20 cellular contexts compared by ENCODE assay signal in genomic region chr2:228841877-228842276, GRCh38.
A peak's percentile ranks its signal among the peaks of the same experiment; 100 is the strongest.
DNase-seq lines count a peak whose midpoint lies in the region; ATAC-seq and TF ChIP-seq lines count a peak whose summit lies in the region.
"Had no signal": no experiment of that assay in that cellular context is flagged by ENCODE, and none has a peak within 500 bp of the region (broad histone marks: within the 10 kb centered on the region; RNA-seq: fewer than 3 reads in every experiment).

No MANE protein-coding gene starts in this region.

- H3K27me3 ChIP-seq in gastrocnemius medialis = no peaks in the 10 kb centered on the region
- H3K27me3 ChIP-seq: ascending aorta had no signal

- TF ChIP-seq POLR2A in gastrocnemius medialis (IDR thresholded peaks at IDR 0.05) = no peak

- peak; percentile 24 for ATAC-seq in Right ventricle myocardium inferior
- ATAC-seq in gastrocnemius medialis = no peak
- no peak for ATAC-seq in GM19467 (IDR thresholded peaks at IDR 0.05; ENCODE audit: unreplicated experiment)
- no peak for ATAC-seq in omental fat pad (ENCODE audit: low FRiP score)
- ATAC-seq: activated CD4-positive, CD25-positive, alpha-beta regulatory T cell treated with anti-CD3 and anti-CD28 coated beads, Interleukin-2, amount 50 U/mL, for 24 hours; T-helper 17 cell had no signal

- no peaks in the 10 kb centered on the region for H3K9me3 ChIP-seq in gastrocnemius medialis
- H3K9me3 ChIP-seq: ascending aorta had no signal

- no peaks in the 10 kb centered on the region for H3K36me3 ChIP-seq in gastrocnemius medialis
- H3K36me3 ChIP-seq: ascending aorta had no signal

- H3K4me3 ChIP-seq in epithelial cell of esophagus (ENCODE audit: low read length) = no peak overlapping the region
- H3K4me3 ChIP-seq in gastrocnemius medialis = no peak overlapping the region
- H3K4me3 ChIP-seq: ascending aorta had no signal

- no peak for TF ChIP-seq CTCF in epithelial cell of esophagus (IDR thresholded peaks at IDR 0.05; ENCODE audit: insufficient read depth, low read depth, low read length, missing control alignments)
- TF ChIP-seq CTCF in gastrocnemius medialis (IDR thresholded peaks at IDR 0.05 in 4 of 5, conservative IDR thresholded peaks at IDR 0.05 in 1 of 5) = no peak
- TF ChIP-seq CTCF in omental fat pad (IDR thresholded peaks at IDR 0.05) = no peak

- in situ Hi-C loops in gastrocnemius medialis (cut with MboI; ENCODE audit: low sequenced_read_pairs in 4 of 4) = no loop called here

- peak overlapping the region; percentile 11 to 29 (median 20) for H3K27ac ChIP-seq in gastrocnemius medialis
- H3K27ac ChIP-seq: ascending aorta had no signal

- DNase-seq in Right ventricle myocardium inferior (ENCODE audit: missing footprints) (no peak), cardiac septum (ENCODE audit: low spot score) (no peak), NCI-H2107 treated with DMSO at 0.1 percent for 48 hours (lab: John Stamatoyannopoulos, UW; ENCODE audit: unreplicated experiment) (peak; percentile 50), epithelial cell of esophagus (ENCODE audit: low read depth) (peak; percentile 9), gastrocnemius medialis (no peak), omental fat pad (ENCODE audit: low spot score) (no peak), NCI-H446 (lab: John Stamatoyannopoulos, UW) (no peak)
- DNase-seq: activated gamma-delta T cell treated with Interleukin-2 at 50 U/mL for 16 hours; erythroblast; GF-D8; HFFc6; hypothalamus; KG1; NCI-H526; RPMI8226; stimulated activated naive CD4-positive, alpha-beta T cell; T-helper 17 cell had no signal

- intact Hi-C loops in Right ventricle myocardium inferior (cut with DNase I) (no loop called here), cardiac septum (cut with DNase I) (no loop called here), gastrocnemius medialis (cut with DNase I; ENCODE audit: low total_unique reads) (no loop called here)

- H3K4me1 ChIP-seq in gastrocnemius medialis = no peaks in the 10 kb centered on the region

Comparison
In these comparisons a context has a peak if more than half of its experiments do, and no peak if none do; other contexts are left out.
1. DNase-seq: peak in NCI-H2107 treated with DMSO at 0.1 percent for 48 hours (single experiment) and epithelial cell of esophagus (single experiment); none in Right ventricle myocardium inferior (single experiment), cardiac septum (single experiment), gastrocnemius medialis (0 of 2), omental fat pad (single experiment) and NCI-H446 (0 of 2).